In the genomic region with DNA sequence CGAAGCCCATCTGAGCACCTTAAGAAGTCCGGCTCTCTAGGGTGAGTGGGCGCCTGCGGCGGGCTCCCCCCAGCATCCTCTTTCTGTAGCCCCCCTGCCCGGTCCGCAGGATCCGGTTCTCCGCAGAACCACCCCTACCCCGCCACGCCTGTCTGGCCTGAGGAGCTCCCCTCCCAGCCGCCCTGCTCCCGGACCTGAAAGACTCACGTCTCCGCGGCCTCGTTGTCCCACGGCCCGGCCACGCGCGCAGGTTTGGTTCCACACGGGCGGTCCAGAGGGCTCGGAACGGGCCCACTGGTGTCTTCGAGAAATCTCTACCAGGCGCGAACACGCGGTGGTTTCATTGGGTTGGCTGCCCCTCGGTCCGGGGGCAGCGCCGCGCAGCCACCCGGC, we compare ENCODE assay signal across 8 cellular contexts. TPM values are rescaled to one million over a fixed set of nuclear protein-coding genes. Genes with fewer than 3 reads are reported as not detected.
A peak's percentile ranks its signal among the peaks of the same experiment; 100 is the strongest.
DNase-seq lines count a peak whose midpoint lies in the region; ATAC-seq and TF ChIP-seq lines count a peak whose summit lies in the region.

No MANE protein-coding gene starts in this region.

- peak overlapping the region; percentile 90 to 98 (median 94) for H3K4me3 Mint-ChIP-seq in naive thymus-derived CD8-positive, alpha-beta T cell

- no peaks in the 10 kb centered on the region for H3K27me3 ChIP-seq in heart left ventricle

- TF ChIP-seq CTCF in heart left ventricle (IDR thresholded peaks at IDR 0.05), result no peak
- no peak for TF ChIP-seq CTCF in choroid plexus epithelial cell (conservative IDR thresholded peaks at IDR 0.05; ENCODE audit: low read depth, low read length)

- no peaks in the 10 kb centered on the region for H3K9me3 Mint-ChIP-seq in naive thymus-derived CD8-positive, alpha-beta T cell

- ATAC-seq in heart left ventricle (peak in 2 of 4 donors; percentile 2 to 30), Right ventricle myocardium superior (ENCODE audit: poor library complexity) (no peak)
- no peak for ATAC-seq in naive thymus-derived CD8-positive, alpha-beta T cell

- H3K27ac ChIP-seq in heart left ventricle, result peak overlapping the region; percentile 96 to 100 (median 99)

- H3K36me3 Mint-ChIP-seq in naive thymus-derived CD8-positive, alpha-beta T cell, result peaks cover 0 to 41% (median 12%) of the 10 kb centered on the region in 3 donors

- DNase-seq in heart left ventricle (no peak), Right ventricle myocardium superior (no peak), HuH-7 (ENCODE audit: low spot score) (peak; percentile 12), choroid plexus epithelial cell (ENCODE audit: low read depth) (no peak), MV-4-11 (lab: John Stamatoyannopoulos, UW) (no peak), NCI-H2029 treated with DMSO at 0.1 percent for 48 hours (lab: John Stamatoyannopoulos, UW) (no peak), AG08396 (ENCODE audit: low spot score) (no peak)
- no peak for DNase-seq in naive thymus-derived CD8-positive, alpha-beta T cell

- no peaks in the 10 kb centered on the region for H3K27me3 Mint-ChIP-seq in naive thymus-derived CD8-positive, alpha-beta T cell

- WGBS in heart left ventricle, 4 donors, result 0 to 1% (median 1%) methylated on average over 25 to 37 of the region's 37 CpGs

- intact Hi-C loops in heart left ventricle (cut with DNase I) (loop anchor here in 6 of 10 donors (2.0 to 10.0 kb wide), 4 partner anchors 62 to 112 kb away; partner anchors contain the start of gene RPRD1A (in 6 of the 6)), Right ventricle myocardium superior (cut with DNase I) (no loop called here)

- H3K4me1 ChIP-seq in heart left ventricle, result peaks cover 0 to 37% (median 30%) of the 10 kb centered on the region in 12 donors

- H3K9me3 ChIP-seq in heart left ventricle, result no peaks in the 10 kb centered on the region

- POLR2A ChIA-PET in naive thymus-derived CD8-positive, alpha-beta T cell (lab: Charles Lee), result interaction anchor here (0.6 to 3.3 kb wide), 18 partner anchors 9 to 1087 kb away, joined by 3 to 27 read pairs (median 4); partner anchors contain the start of genes INO80C, KIAA1328, RMP24 and RPRD1A

- peaks cover 0 to 24% (median 16%) of the 10 kb centered on the region in 9 donors for H3K36me3 ChIP-seq in heart left ventricle

- peak overlapping the region; percentile 92 to 99 (median 98) for H3K27ac Mint-ChIP-seq in naive thymus-derived CD8-positive, alpha-beta T cell

- TF ChIP-seq POLR2A in heart left ventricle (IDR thresholded peaks at IDR 0.05), result no peak

- H3K4me1 Mint-ChIP-seq in naive thymus-derived CD8-positive, alpha-beta T cell, result peaks cover 22 to 69% (median 62%) of the 10 kb centered on the region in 4 donors

- peak overlapping the region; percentile 69 to 100 (median 90) for H3K4me3 ChIP-seq in heart left ventricle
- peak overlapping the region; percentile 81 for H3K4me3 ChIP-seq in choroid plexus epithelial cell (ENCODE audit: low read depth, low read length)

RNA-seq across cellular contexts. Expression of gene SLC39A6, which starts 0.2 kb away (rescaled TPM):
- total RNA-seq in heart left ventricle, result 10 to 100 TPM; 11.1 to 22.3 (median 15.2) TPM
- 10 to 100 TPM in 1 of 2 donors, 1 to 10 TPM in 1; 2.4 to 28.8 TPM for polyA plus RNA-seq in heart left ventricle
- total RNA-seq in Right ventricle myocardium superior, result 11.4 TPM
- 10 to 100 TPM; 22.4 to 22.9 TPM for total RNA-seq in naive thymus-derived CD8-positive, alpha-beta T cell
- 10 to 100 TPM; 22.2 to 25.3 (median 23.0) TPM for polyA plus RNA-seq in naive thymus-derived CD8-positive, alpha-beta T cell

RNA-seq across cellular contexts. Expression of gene ELP2, which starts 0.8 kb away (rescaled TPM):
- total RNA-seq in heart left ventricle, result 10 to 100 TPM; 26.2 to 60.7 (median 46.8) TPM
- 10 to 100 TPM; 32.6 to 39.8 TPM for polyA plus RNA-seq in heart left ventricle
- total RNA-seq in Right ventricle myocardium superior, result 47.6 TPM
- total RNA-seq in naive thymus-derived CD8-positive, alpha-beta T cell, result 100 to 1,000 TPM; 165 to 172 TPM
- polyA plus RNA-seq in naive thymus-derived CD8-positive, alpha-beta T cell, result 10 to 100 TPM; 65.4 to 84.0 (median 68.2) TPM

RNA-seq across cellular contexts. Expression of gene MOCOS, which starts 58.4 kb away (rescaled TPM):
- total RNA-seq in heart left ventricle (1 to 10 TPM in 1 of 9 donors, under 1 TPM in 8; 0.07 to 1.0 (median 0.25) TPM), Right ventricle myocardium superior (0.40 TPM)
- polyA plus RNA-seq in heart left ventricle, result under 1 TPM; 0.27 to 0.37 TPM
- total RNA-seq in naive thymus-derived CD8-positive, alpha-beta T cell, result under 1 TPM; 0.08 to 0.16 TPM
- not detected for polyA plus RNA-seq in naive thymus-derived CD8-positive, alpha-beta T cell
